Comparison of ENCODE assay signal across 11 cellular contexts in the genomic region with DNA sequence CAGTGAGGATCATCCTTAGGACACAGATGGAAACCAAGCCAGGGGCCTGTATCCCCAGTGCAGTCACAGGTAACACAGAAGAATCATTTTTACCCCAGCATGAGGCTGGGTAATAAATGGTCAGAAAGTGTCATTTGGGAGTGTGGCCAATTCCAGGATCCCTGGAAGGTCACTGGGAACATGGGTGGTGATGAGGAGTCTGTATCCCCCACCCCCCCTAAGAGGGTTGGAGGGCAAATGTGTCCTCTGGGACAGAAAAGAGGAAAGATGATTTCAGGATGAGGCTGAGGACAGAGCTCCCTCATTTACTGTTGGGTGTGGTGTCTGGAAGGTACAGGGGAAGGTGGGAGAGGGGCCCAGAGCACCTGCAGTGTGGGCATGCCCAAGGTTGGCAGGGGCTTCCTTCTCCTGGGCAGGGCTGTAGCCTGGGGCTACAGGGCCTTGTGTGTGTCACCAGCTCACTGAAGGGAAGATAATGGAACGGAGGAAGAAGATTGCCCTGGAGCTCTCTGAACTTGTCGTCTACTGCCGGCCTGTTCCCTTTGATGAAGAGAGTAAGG. TPM values are rescaled to one million over a fixed set of nuclear protein-coding genes. Genes with fewer than 3 reads are reported as not detected.
DNase-seq lines count a peak whose midpoint lies in the region; ATAC-seq and TF ChIP-seq lines count a peak whose summit lies in the region.
"Had no signal": no experiment of that assay in that cellular context is flagged by ENCODE, and none has a peak within 500 bp of the region (broad histone marks: within the 10 kb centered on the region; RNA-seq: fewer than 3 reads in every experiment).

No MANE protein-coding gene starts in this region.

- peaks cover 8 to 42% of the 10 kb centered on the region in 2 donors for H3K4me1 ChIP-seq in ascending aorta
- peaks cover 36% of the 10 kb centered on the region for H3K4me1 ChIP-seq in lower lobe of right lung
- peaks cover 26 to 50% of the 10 kb centered on the region in 2 donors for H3K4me1 ChIP-seq in thoracic aorta (ENCODE audit: control insufficient read depth in 1 of 2, low read depth in 2 of 2)

- H3K4me3 ChIP-seq in ascending aorta (no peak overlapping the region), lower lobe of right lung (no peak overlapping the region), thoracic aorta (no peak overlapping the region)

- peak; percentile 45 for DNase-seq in activated CD8-positive, alpha-beta memory T cell treated with anti-CD3 and anti-CD28 coated beads, Interleukin-2, amount 50 U/mL, for 48 hours
- no peak for DNase-seq in activated CD8-positive, alpha-beta memory T cell treated with anti-CD3 and anti-CD28 coated beads, Interleukin-2, amount 50 U/mL, for 4 hours
- DNase-seq in ascending aorta (ENCODE audit: low spot score in 2 of 2) (peak in 1 of 2 donors; percentile 45), lower lobe of right lung (no peak), thoracic aorta (ENCODE audit: low spot score) (no peak), superior temporal gyrus (ENCODE audit: extremely low spot score) (no peak)
- DNase-seq: NCI-H146, occipital lobe, OCI-M1 had no signal

- intact Hi-C loops in ascending aorta (cut with DNase I), result loop anchor here (2.0 to 5.0 kb wide), 2 partner anchors 35 to 240 kb away; a partner anchor contains a TSS
- intact Hi-C loops in lower lobe of right lung (cut with DNase I), result loop anchor here (5.0 kb wide), 1 partner anchor 165 kb away; no protein-coding TSS in a partner anchor

- H3K27ac ChIP-seq in ascending aorta (peak overlapping the region; percentile 63 to 82), lower lobe of right lung (peak overlapping the region; percentile 74), thoracic aorta (peak overlapping the region; percentile 70 to 95)

- no peak for TF ChIP-seq CTCF in ascending aorta (IDR thresholded peaks at IDR 0.05)
- TF ChIP-seq CTCF in lower lobe of right lung (IDR thresholded peaks at IDR 0.05), result no peak
- TF ChIP-seq CTCF in thoracic aorta (IDR thresholded peaks at IDR 0.05), result no peak

- H3K36me3 ChIP-seq in ascending aorta (peaks cover 55 to 74% of the 10 kb centered on the region in 2 donors), lower lobe of right lung (peaks cover 98% of the 10 kb centered on the region), thoracic aorta (peaks cover 27% of the 10 kb centered on the region)

- ATAC-seq in lower lobe of right lung, result no peak
- ATAC-seq in thoracic aorta (ENCODE audit: insufficient number of reproducible peaks, low FRiP score, low read depth), result no peak
- ATAC-seq in GM19397 (IDR thresholded peaks at IDR 0.05; ENCODE audit: unreplicated experiment), result no peak
- ATAC-seq in HG02870 (IDR thresholded peaks at IDR 0.05; ENCODE audit: unreplicated experiment), result no peak

- H3K27me3 ChIP-seq in ascending aorta (no peaks in the 10 kb centered on the region), lower lobe of right lung (ENCODE audit: low read depth) (no peaks in the 10 kb centered on the region), thoracic aorta (replicated peaks; ENCODE audit: insufficient read depth) (no peaks in the 10 kb centered on the region)

- H3K9me3 ChIP-seq in ascending aorta (no peaks in the 10 kb centered on the region), lower lobe of right lung (no peaks in the 10 kb centered on the region), thoracic aorta (no peaks in the 10 kb centered on the region)

RNA-seq across cellular contexts. Expression of a gene that starts 34.5 kb away (rescaled TPM):
- total RNA-seq in ascending aorta, result 168 TPM
- total RNA-seq in lower lobe of right lung, result 94.0 TPM
- 100 to 1,000 TPM; 185 to 255 TPM for total RNA-seq in thoracic aorta
